24 cellular contexts compared by ENCODE assay signal in the genomic region with DNA sequence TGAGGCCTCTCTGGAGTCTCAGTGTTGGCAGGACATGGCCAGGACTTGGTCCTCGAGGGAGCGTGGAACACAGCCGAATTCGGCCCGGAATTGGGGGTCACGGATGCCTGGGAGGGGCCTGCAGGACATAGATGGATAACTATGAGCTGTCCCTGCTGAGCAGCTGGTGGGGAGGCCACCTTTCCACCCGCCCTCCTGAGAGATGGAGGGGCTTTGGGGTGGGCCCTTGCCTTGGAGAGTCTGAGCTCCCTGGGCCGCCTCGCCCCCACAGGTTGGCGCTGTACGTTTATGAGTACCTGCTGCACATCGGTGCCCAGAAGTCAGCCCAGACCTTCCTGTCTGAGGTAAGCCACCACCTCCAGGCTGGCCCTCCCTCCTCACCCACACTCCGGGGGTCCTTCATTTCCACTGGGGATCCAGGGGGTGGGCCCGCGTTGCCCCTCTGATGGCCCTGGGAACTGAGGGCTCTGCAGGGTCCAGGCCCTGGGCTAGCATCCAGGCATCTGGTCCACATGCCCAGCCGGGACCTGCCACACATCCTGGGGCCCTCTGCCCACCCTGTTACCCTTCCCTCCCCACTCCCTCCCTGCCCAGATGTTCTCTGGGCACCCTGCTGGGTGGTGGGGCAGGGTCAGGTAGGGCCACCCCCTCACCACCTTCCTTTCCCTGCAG. TPM values are rescaled to one million over a fixed set of nuclear protein-coding genes. Genes with fewer than 3 reads are reported as not detected.
DNase-seq lines count a peak whose midpoint lies in the region; ATAC-seq and TF ChIP-seq lines count a peak whose summit lies in the region.
"Had no signal": no experiment of that assay in that cellular context is flagged by ENCODE, and none has a peak within 500 bp of the region (broad histone marks: within the 10 kb centered on the region; RNA-seq: fewer than 3 reads in every experiment).

No MANE protein-coding gene starts in this region.

- H3K4ac ChIP-seq in mesenchymal stem cell (ENCODE audit: low read depth in 1 of 2, low read length in 2 of 2), result peak overlapping the region; percentile 18 to 22

- H3K9ac ChIP-seq in mesenchymal stem cell (ENCODE audit: low read length), result peak overlapping the region; percentile 77

- H3K36me3 ChIP-seq in WERI-Rb-1, result peaks cover 16% of the 10 kb centered on the region
- peaks cover 5 to 53% of the 10 kb centered on the region in 2 experiments for H3K36me3 ChIP-seq in mesenchymal stem cell (ENCODE audit: control insufficient read depth in 1 of 2, insufficient read depth in 2 of 2, low read depth in 1 of 2, low read length in 2 of 2)
- H3K36me3 ChIP-seq in vagina, result no peaks in the 10 kb centered on the region
- H3K36me3 ChIP-seq in prostate gland, result no peaks in the 10 kb centered on the region
- H3K36me3 ChIP-seq: gastrocnemius medialis, pancreas, right lobe of liver had no signal

- H3K4me1 ChIP-seq in mesenchymal stem cell (ENCODE audit: control insufficient read depth, insufficient read depth, low read depth, low read length), result peaks cover 78% of the 10 kb centered on the region
- H3K4me1 ChIP-seq in vagina, result peaks cover 82% of the 10 kb centered on the region
- H3K4me1 ChIP-seq in prostate gland (replicated peaks), result no peaks in the 10 kb centered on the region
- H3K4me1 ChIP-seq: pancreas had no signal

- H2AFZ ChIP-seq in mesenchymal stem cell (ENCODE audit: low read depth, low read length), result no peak overlapping the region

- no peaks in the 10 kb centered on the region for H3K27me3 Mint-ChIP-seq in natural killer cell (ENCODE audit: low read depth in 2 of 2)
- no peaks in the 10 kb centered on the region for H3K27me3 Mint-ChIP-seq in natural killer cell treated with Interleukin-12 subunit alpha and Interleukin-12 subunit beta and Interleukin-15 and Interleukin-18, amount 100 ng/mL, for 72 hours
- H3K27me3 Mint-ChIP-seq: activated naive CD8-positive, alpha-beta T cell treated with anti-CD3 and anti-CD28 coated beads, Interleukin-2, amount 50 U/mL, for 24 hours had no signal

- no peak overlapping the region for H3K4me3 ChIP-seq in WERI-Rb-1 (ENCODE audit: low read depth, low read length)
- H3K4me3 ChIP-seq in mesenchymal stem cell (ENCODE audit: insufficient read depth in 1 of 2, low read depth in 1 of 2, low read length in 2 of 2), result no peak overlapping the region
- no peak overlapping the region for H3K4me3 ChIP-seq in vagina
- H3K4me3 ChIP-seq in prostate gland, result no peak overlapping the region
- H3K4me3 ChIP-seq: esophagus squamous epithelium, gastrocnemius medialis, pancreas, right lobe of liver had no signal

- no peak overlapping the region for H2BK15ac ChIP-seq in mesenchymal stem cell (ENCODE audit: low read depth, poor library complexity, severe bottlenecking)

- peaks cover 25 to 52% of the 10 kb centered on the region in 2 donors for H3K4me1 Mint-ChIP-seq in natural killer cell
- H3K4me1 Mint-ChIP-seq in natural killer cell treated with Interleukin-12 subunit alpha and Interleukin-12 subunit beta and Interleukin-15 and Interleukin-18, amount 100 ng/mL, for 72 hours (ENCODE audit: low read depth in 2 of 2), result peaks cover 12 to 22% of the 10 kb centered on the region in 2 donors

- H2BK12ac ChIP-seq in mesenchymal stem cell (ENCODE audit: low read length in 2 of 2), result peak overlapping the region in 1 of 2 experiments; percentile 51

- H2BK5ac ChIP-seq in mesenchymal stem cell (ENCODE audit: low read depth, low read length, poor library complexity, severe bottlenecking), result no peak overlapping the region

- no peak for DNase-seq in natural killer cell
- DNase-seq in natural killer cell treated with Interleukin-12 subunit alpha and Interleukin-12 subunit beta and Interleukin-15 and Interleukin-18, amount 100 ng/mL, for 72 hours (ENCODE audit: low spot score), result no peak
- no peak for DNase-seq in WERI-Rb-1
- no peak for DNase-seq in mesenchymal stem cell
- DNase-seq in vagina (ENCODE audit: extremely low spot score in 2 of 2), result no peak
- no peak for DNase-seq in NCI-H2029 (lab: John Stamatoyannopoulos, UW)
- no peak for DNase-seq in prostate gland (ENCODE audit: low spot score)
- DNase-seq: activated CD4-positive, alpha-beta T cell treated with anti-CD3 and anti-CD28 coated beads for 48 hours; activated effector memory CD4-positive, alpha-beta T cell treated with Interleukin-2 at 50 U/mL for 16 hours; activated naive CD8-positive, alpha-beta T cell treated with anti-CD3 and anti-CD28 coated beads, Interleukin-2, amount 50 U/mL, for 24 hours; COR-L47; effector CD8-positive, alpha-beta T cell; esophagus squamous epithelium; gastrocnemius medialis; kidney; mammary epithelial cell; NCI-H1105; NCI-H2029 treated with DMSO at 0.1 percent for 48 hours; NCI-H226; right lobe of liver; SHP77 treated with DMSO at 0.1 percent for 48 hours had no signal

- no peaks in the 10 kb centered on the region for H3K27me3 ChIP-seq in WERI-Rb-1 (ENCODE audit: insufficient read depth, low read depth, severe bottlenecking)
- no peaks in the 10 kb centered on the region for H3K27me3 ChIP-seq in mesenchymal stem cell (ENCODE audit: control insufficient read depth in 1 of 2, insufficient read depth in 1 of 2, low read length in 2 of 2)
- H3K27me3 ChIP-seq in vagina, result no peaks in the 10 kb centered on the region
- no peaks in the 10 kb centered on the region for H3K27me3 ChIP-seq in prostate gland (replicated peaks; ENCODE audit: insufficient read depth)
- H3K27me3 ChIP-seq: esophagus squamous epithelium, gastrocnemius medialis, pancreas, right lobe of liver had no signal

- H3K9me3 ChIP-seq in WERI-Rb-1 (ENCODE audit: severe bottlenecking) (no peaks in the 10 kb centered on the region), mesenchymal stem cell (ENCODE audit: control insufficient read depth, low read length) (no peaks in the 10 kb centered on the region), vagina (no peaks in the 10 kb centered on the region), prostate gland (no peaks in the 10 kb centered on the region)
- H3K9me3 ChIP-seq: esophagus squamous epithelium, gastrocnemius medialis, pancreas, right lobe of liver had no signal

- H3K18ac ChIP-seq in mesenchymal stem cell (ENCODE audit: low read depth in 1 of 2, low read length in 2 of 2), result no peak overlapping the region

- peak overlapping the region in 1 of 2 experiments; percentile 46 for H3K23ac ChIP-seq in mesenchymal stem cell (ENCODE audit: low read length in 2 of 2)

- H3K4me2 ChIP-seq in mesenchymal stem cell (ENCODE audit: low read length, poor library complexity, severe bottlenecking), result no peak overlapping the region

- H4K91ac ChIP-seq in mesenchymal stem cell (ENCODE audit: low read length), result peak overlapping the region; percentile 66

- TF ChIP-seq CTCF in natural killer cell (IDR thresholded peaks at IDR 0.05) (no peak), WERI-Rb-1 (IDR thresholded peaks at IDR 0.05; ENCODE audit: low read depth, low read length) (no peak), vagina (IDR thresholded peaks at IDR 0.05) (no peak), prostate gland (IDR thresholded peaks at IDR 0.05) (no peak)

- H3K79me1 ChIP-seq in mesenchymal stem cell (replicated peaks; ENCODE audit: low read length, poor library complexity, severe bottlenecking), result peaks cover 17% of the 10 kb centered on the region

- H2AK5ac ChIP-seq in mesenchymal stem cell (ENCODE audit: low read length, severe bottlenecking), result no peak overlapping the region

- H3K4me3 Mint-ChIP-seq in natural killer cell, result no peak overlapping the region
- H3K4me3 Mint-ChIP-seq in natural killer cell treated with Interleukin-12 subunit alpha and Interleukin-12 subunit beta and Interleukin-15 and Interleukin-18, amount 100 ng/mL, for 72 hours, result no peak overlapping the region
- H3K4me3 Mint-ChIP-seq: activated naive CD8-positive, alpha-beta T cell treated with anti-CD3 and anti-CD28 coated beads, Interleukin-2, amount 50 U/mL, for 24 hours had no signal

- TF ChIP-seq POLR2A in vagina (IDR thresholded peaks at IDR 0.05), result no peak
- no peak for TF ChIP-seq POLR2A in prostate gland (IDR thresholded peaks at IDR 0.05)

- H4K8ac ChIP-seq in mesenchymal stem cell (ENCODE audit: low read length), result no peak overlapping the region

- H3K27ac Mint-ChIP-seq in natural killer cell, result peak overlapping the region; percentile 81 to 97
- no peak overlapping the region for H3K27ac Mint-ChIP-seq in natural killer cell treated with Interleukin-12 subunit alpha and Interleukin-12 subunit beta and Interleukin-15 and Interleukin-18, amount 100 ng/mL, for 72 hours
- H3K27ac Mint-ChIP-seq: activated naive CD8-positive, alpha-beta T cell treated with anti-CD3 and anti-CD28 coated beads, Interleukin-2, amount 50 U/mL, for 24 hours had no signal

- no peak overlapping the region for H2BK120ac ChIP-seq in mesenchymal stem cell (ENCODE audit: low read depth, low read length)

- WGBS in mesenchymal stem cell, result 94% methylated on average over 14 of the region's 16 CpGs
- 78% methylated on average over 16 of the region's 16 CpGs for WGBS in prostate gland

- intact Hi-C loops in natural killer cell (cut with micrococcal nuclease), result no loop called here
- intact Hi-C loops in vagina (cut with DNase I), result no loop called here
- intact Hi-C loops in prostate gland (cut with DNase I), result no loop called here

- ATAC-seq in natural killer cell (no peak), GM21423 (IDR thresholded peaks at IDR 0.05; ENCODE audit: unreplicated experiment) (no peak)
- ATAC-seq in natural killer cell treated with Interleukin-12 subunit alpha and Interleukin-12 subunit beta and Interleukin-15 and Interleukin-18, amount 100 ng/mL, for 72 hours, result no peak
- ATAC-seq: activated naive CD8-positive, alpha-beta T cell treated with anti-CD3 and anti-CD28 coated beads, Interleukin-2, amount 50 U/mL, for 24 hours; gastrocnemius medialis; pancreas; right lobe of liver had no signal

- no peaks in the 10 kb centered on the region for H3K36me3 Mint-ChIP-seq in natural killer cell
- no peaks in the 10 kb centered on the region for H3K36me3 Mint-ChIP-seq in natural killer cell treated with Interleukin-12 subunit alpha and Interleukin-12 subunit beta and Interleukin-15 and Interleukin-18, amount 100 ng/mL, for 72 hours

- H3K27ac ChIP-seq in WERI-Rb-1 (peak overlapping the region; percentile 84), mesenchymal stem cell (ENCODE audit: low read length, poor library complexity, severe bottlenecking) (no peak overlapping the region), vagina (peak overlapping the region; percentile 86), prostate gland (no peak overlapping the region)
- H3K27ac ChIP-seq: HL-60, pancreas, right lobe of liver had no signal

- no peaks in the 10 kb centered on the region for H3K9me3 Mint-ChIP-seq in natural killer cell
- no peaks in the 10 kb centered on the region for H3K9me3 Mint-ChIP-seq in natural killer cell treated with Interleukin-12 subunit alpha and Interleukin-12 subunit beta and Interleukin-15 and Interleukin-18, amount 100 ng/mL, for 72 hours
- H3K9me3 Mint-ChIP-seq: activated naive CD8-positive, alpha-beta T cell treated with anti-CD3 and anti-CD28 coated beads, Interleukin-2, amount 50 U/mL, for 24 hours had no signal

- H3K14ac ChIP-seq in mesenchymal stem cell (ENCODE audit: low read length in 2 of 2), result no peak overlapping the region

RNA-seq across cellular contexts. Expression of gene SSBP4, which starts 8.0 kb away (rescaled TPM):
- total RNA-seq in natural killer cell (100 to 1,000 TPM; 137 to 169 (median 158) TPM), vagina (72.7 TPM), prostate gland (100 to 1,000 TPM in 1 of 2 donors, 10 to 100 TPM in 1; 71.5 to 120 TPM)
- 100 to 1,000 TPM; 112 to 271 TPM for total RNA-seq in natural killer cell treated with Interleukin-12 subunit alpha and Interleukin-12 subunit beta and Interleukin-15 and Interleukin-18, amount 100 ng/mL, for 72 hours
- 88.5 TPM for polyA plus RNA-seq in mesenchymal stem cell (2013, experiment 1 of 2)
- polyA plus RNA-seq in mesenchymal stem cell (2013, experiment 2 of 2), result 97.4 TPM

RNA-seq across cellular contexts. Expression of gene ISYNA1, which starts 10.7 kb away (rescaled TPM):
- total RNA-seq in natural killer cell, result 10 to 100 TPM; 39.7 to 53.6 (median 40.1) TPM
- 10 to 100 TPM; 19.0 to 25.6 TPM for total RNA-seq in natural killer cell treated with Interleukin-12 subunit alpha and Interleukin-12 subunit beta and Interleukin-15 and Interleukin-18, amount 100 ng/mL, for 72 hours
- 83.2 TPM for polyA plus RNA-seq in mesenchymal stem cell (2013, experiment 1 of 2)
- 85.1 TPM for polyA plus RNA-seq in mesenchymal stem cell (2013, experiment 2 of 2)
- total RNA-seq in vagina, result 57.5 TPM
- 100 to 1,000 TPM in 1 of 2 donors, 10 to 100 TPM in 1; 71.6 to 690 TPM for total RNA-seq in prostate gland

RNA-seq across cellular contexts. Expression of gene LRRC25, which starts 29.8 kb away (rescaled TPM):
- total RNA-seq in natural killer cell (10 to 100 TPM in 2 of 3 donors, 1 to 10 TPM in 1; 3.9 to 28.2 (median 12.0) TPM), vagina (3.9 TPM), prostate gland (1 to 10 TPM; 1.6 to 5.5 TPM)
- total RNA-seq in natural killer cell treated with Interleukin-12 subunit alpha and Interleukin-12 subunit beta and Interleukin-15 and Interleukin-18, amount 100 ng/mL, for 72 hours, result not detected
- 1.0 TPM for polyA plus RNA-seq in mesenchymal stem cell (2013, experiment 1 of 2)
- polyA plus RNA-seq in mesenchymal stem cell (2013, experiment 2 of 2), result 1.1 TPM
- total RNA-seq: mammary epithelial cell had no signal
- polyA plus RNA-seq: mammary epithelial cell had no signal

RNA-seq across cellular contexts. Expression of gene GDF15, which starts 41.3 kb away (rescaled TPM):
- total RNA-seq in natural killer cell (1 to 10 TPM in 1 of 3 donors, under 1 TPM in 1, not detected in 1; 0.85 to 1.5 TPM), vagina (25.5 TPM), prostate gland (100 to 1,000 TPM in 1 of 2 donors, 10 to 100 TPM in 1; 49.6 to 136 TPM)
- under 1 TPM in 1 of 2 donors, not detected in 1; 0.71 TPM for total RNA-seq in natural killer cell treated with Interleukin-12 subunit alpha and Interleukin-12 subunit beta and Interleukin-15 and Interleukin-18, amount 100 ng/mL, for 72 hours
- 355 TPM for polyA plus RNA-seq in mesenchymal stem cell (2013, experiment 1 of 2)
- 348 TPM for polyA plus RNA-seq in mesenchymal stem cell (2013, experiment 2 of 2)

Comparison
In these comparisons a context has a peak if more than half of its experiments do, and no peak if none do; other contexts are left out.
1. H3K27ac Mint-ChIP-seq: peak in natural killer cell (2 of 2); none in natural killer cell treated with Interleukin-12 subunit alpha and Interleukin-12 subunit beta and Interleukin-15 and Interleukin-18, amount 100 ng/mL, for 72 hours (0 of 2).
2. H3K27ac ChIP-seq: peak in WERI-Rb-1 (single experiment) and vagina (single experiment); none in mesenchymal stem cell (single experiment) and prostate gland (0 of 2).